1 cellular context compared by ENCODE assay signal in genomic region chr12:69657376-69658137, GRCh38.
A peak's percentile ranks its signal among the peaks of the same experiment; 100 is the strongest.
TF ChIP-seq lines count a peak whose summit lies in the region.

No MANE protein-coding gene starts in this region.

TF ChIP-seq in K562, 482 proteins besides CTCF, POLR2A, EP300 and RAD21 (continued from another document and continues in another):
- TF ChIP-seq E2F8 (IDR thresholded peaks at IDR 0.05; ENCODE audit: low read depth, partially characterized antibody) (no peak), BACH1 (tag; IDR thresholded peaks at IDR 0.05) (no peak; the same call in 1 of the 2 replicates), FOXA3 (CRISPR knock-in tag; conservative IDR thresholded peaks at IDR 0.05 in 1 of 2, IDR thresholded peaks at IDR 0.05 in 1 of 2) (no peak), PHTF2 (CRISPR knock-in tag; IDR thresholded peaks at IDR 0.05) (no peak), SMARCA4 (IDR thresholded peaks at IDR 0.05) (peak; percentile 81), TCF7L2 (IDR thresholded peaks at IDR 0.05; ENCODE audit: low read depth, low read length) (no peak), PURB (CRISPR knock-in tag; IDR thresholded peaks at IDR 0.05; ENCODE audit: low read depth) (no peak), ZNF133 (CRISPR knock-in tag; IDR thresholded peaks at IDR 0.05) (no peak), BDP1 (IDR thresholded peaks at IDR 0.05; ENCODE audit: insufficient read depth, insufficient read length) (no peak), ZNF696 (CRISPR knock-in tag; conservative IDR thresholded peaks at IDR 0.05) (no peak), CEBPB (tag; IDR thresholded peaks at IDR 0.05) (no peak), NKRF (IDR thresholded peaks at IDR 0.05; ENCODE audit: borderline replicate concordance) (no peak), ZNF354B (CRISPR knock-in tag; IDR thresholded peaks at IDR 0.05) (no peak), FOS (IDR thresholded peaks at IDR 0.05; ENCODE audit: extremely low read depth, insufficient read length) (no peak), ELF4 (CRISPR knock-in tag; IDR thresholded peaks at IDR 0.05) (0 out of 2 replicates have a peak, but pooled peaks have one; percentile 47), FIP1L1 (IDR thresholded peaks at IDR 0.05; ENCODE audit: low read depth, low read length, poor library complexity, severe bottlenecking) (no peak), THRAP3 (IDR thresholded peaks at IDR 0.05; ENCODE audit: borderline replicate concordance) (no peak), TOE1 (IDR thresholded peaks at IDR 0.05; ENCODE audit: borderline replicate concordance) (no peak), TOE1 (CRISPR knock-in tag; IDR thresholded peaks at IDR 0.05; ENCODE audit: borderline replicate concordance, low read depth) (no peak), ZNF165 (CRISPR knock-in tag; IDR thresholded peaks at IDR 0.05; ENCODE audit: borderline replicate concordance) (0 out of 2 replicates have a peak, but pooled peaks have one; percentile 32), MED1 (CRISPR knock-in tag; IDR thresholded peaks at IDR 0.05; ENCODE audit: borderline replicate concordance) (no peak), CBFA2T3 (IDR thresholded peaks at IDR 0.05) (peak; percentile 79), THRA (IDR thresholded peaks at IDR 0.05) (no peak), NR1H2 (CRISPR knock-in tag; IDR thresholded peaks at IDR 0.05) (no peak), YBX1 (IDR thresholded peaks at IDR 0.05) (no peak), CHD4 (IDR thresholded peaks at IDR 0.05; ENCODE audit: insufficient read depth, insufficient replicate concordance, low read depth, low read length, poor library complexity, severe bottlenecking) (no peak), CTCFL (IDR thresholded peaks at IDR 0.05; ENCODE audit: borderline replicate concordance, insufficient read depth, low read depth, low read length, poor library complexity, severe bottlenecking) (no peak), LARP7 (IDR thresholded peaks at IDR 0.05) (no peak), TEAD4 (IDR thresholded peaks at IDR 0.05; ENCODE audit: low read length) (0 out of 2 replicates have a peak, but pooled peaks have one; percentile 28), TEAD4 (CRISPR knock-in tag; IDR thresholded peaks at IDR 0.05; ENCODE audit: borderline replicate concordance) (no peak), TAL1 (IDR thresholded peaks at IDR 0.05) (peak; percentile 25; the same call in 1 of the 2 replicates), HCFC1 (IDR thresholded peaks at IDR 0.05; ENCODE audit: low read depth, low read length) (no peak), CC2D1A (IDR thresholded peaks at IDR 0.05) (no peak), ZNF639 (CRISPR knock-in tag; conservative IDR thresholded peaks at IDR 0.05 in 1 of 2, IDR thresholded peaks at IDR 0.05 in 1 of 2) (0 out of 4 replicates have a peak, but pooled peaks of 1 of the 2 experiments have one; percentile 26), TBL1XR1 (IDR thresholded peaks at IDR 0.05; ENCODE audit: low read length in 2 of 2) (no peak), EHMT2 (IDR thresholded peaks at IDR 0.05) (peak; percentile 40; the same call in 1 of the 2 replicates), ZBTB26 (CRISPR knock-in tag; IDR thresholded peaks at IDR 0.05) (no peak)
- TF ChIP-seq, protein P1, sequence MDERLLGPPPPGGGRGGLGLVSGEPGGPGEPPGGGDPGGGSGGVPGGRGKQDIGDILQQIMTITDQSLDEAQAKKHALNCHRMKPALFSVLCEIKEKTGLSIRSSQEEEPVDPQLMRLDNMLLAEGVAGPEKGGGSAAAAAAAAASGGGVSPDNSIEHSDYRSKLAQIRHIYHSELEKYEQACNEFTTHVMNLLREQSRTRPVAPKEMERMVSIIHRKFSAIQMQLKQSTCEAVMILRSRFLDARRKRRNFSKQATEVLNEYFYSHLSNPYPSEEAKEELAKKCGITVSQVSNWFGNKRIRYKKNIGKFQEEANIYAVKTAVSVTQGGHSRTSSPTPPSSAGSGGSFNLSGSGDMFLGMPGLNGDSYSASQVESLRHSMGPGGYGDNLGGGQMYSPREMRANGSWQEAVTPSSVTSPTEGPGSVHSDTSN (CRISPR knock-in tag; IDR thresholded peaks at IDR 0.05; ENCODE audit: low read depth) = no peak
- TF ChIP-seq, protein P1 (tag; conservative IDR thresholded peaks at IDR 0.05; ENCODE audit: low read depth) = peak; percentile 47; the same call in 1 of the 2 replicates
- TF ChIP-seq, protein P2, sequence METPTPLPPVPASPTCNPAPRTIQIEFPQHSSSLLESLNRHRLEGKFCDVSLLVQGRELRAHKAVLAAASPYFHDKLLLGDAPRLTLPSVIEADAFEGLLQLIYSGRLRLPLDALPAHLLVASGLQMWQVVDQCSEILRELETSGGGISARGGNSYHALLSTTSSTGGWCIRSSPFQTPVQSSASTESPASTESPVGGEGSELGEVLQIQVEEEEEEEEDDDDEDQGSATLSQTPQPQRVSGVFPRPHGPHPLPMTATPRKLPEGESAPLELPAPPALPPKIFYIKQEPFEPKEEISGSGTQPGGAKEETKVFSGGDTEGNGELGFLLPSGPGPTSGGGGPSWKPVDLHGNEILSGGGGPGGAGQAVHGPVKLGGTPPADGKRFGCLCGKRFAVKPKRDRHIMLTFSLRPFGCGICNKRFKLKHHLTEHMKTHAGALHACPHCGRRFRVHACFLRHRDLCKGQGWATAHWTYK (CRISPR knock-in tag; IDR thresholded peaks at IDR 0.05) = peak; percentile 93
- TF ChIP-seq, protein P3, sequence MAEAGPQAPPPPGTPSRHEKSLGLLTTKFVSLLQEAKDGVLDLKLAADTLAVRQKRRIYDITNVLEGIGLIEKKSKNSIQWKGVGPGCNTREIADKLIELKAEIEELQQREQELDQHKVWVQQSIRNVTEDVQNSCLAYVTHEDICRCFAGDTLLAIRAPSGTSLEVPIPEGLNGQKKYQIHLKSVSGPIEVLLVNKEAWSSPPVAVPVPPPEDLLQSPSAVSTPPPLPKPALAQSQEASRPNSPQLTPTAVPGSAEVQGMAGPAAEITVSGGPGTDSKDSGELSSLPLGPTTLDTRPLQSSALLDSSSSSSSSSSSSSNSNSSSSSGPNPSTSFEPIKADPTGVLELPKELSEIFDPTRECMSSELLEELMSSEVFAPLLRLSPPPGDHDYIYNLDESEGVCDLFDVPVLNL (CRISPR knock-in tag; IDR thresholded peaks at IDR 0.05; ENCODE audit: low read depth) = no peak
- TF ChIP-seq, protein P4, sequence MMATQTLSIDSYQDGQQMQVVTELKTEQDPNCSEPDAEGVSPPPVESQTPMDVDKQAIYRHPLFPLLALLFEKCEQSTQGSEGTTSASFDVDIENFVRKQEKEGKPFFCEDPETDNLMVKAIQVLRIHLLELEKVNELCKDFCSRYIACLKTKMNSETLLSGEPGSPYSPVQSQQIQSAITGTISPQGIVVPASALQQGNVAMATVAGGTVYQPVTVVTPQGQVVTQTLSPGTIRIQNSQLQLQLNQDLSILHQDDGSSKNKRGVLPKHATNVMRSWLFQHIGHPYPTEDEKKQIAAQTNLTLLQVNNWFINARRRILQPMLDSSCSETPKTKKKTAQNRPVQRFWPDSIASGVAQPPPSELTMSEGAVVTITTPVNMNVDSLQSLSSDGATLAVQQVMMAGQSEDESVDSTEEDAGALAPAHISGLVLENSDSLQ (IDR thresholded peaks at IDR 0.05) = no peak
- TF ChIP-seq, protein P5, sequence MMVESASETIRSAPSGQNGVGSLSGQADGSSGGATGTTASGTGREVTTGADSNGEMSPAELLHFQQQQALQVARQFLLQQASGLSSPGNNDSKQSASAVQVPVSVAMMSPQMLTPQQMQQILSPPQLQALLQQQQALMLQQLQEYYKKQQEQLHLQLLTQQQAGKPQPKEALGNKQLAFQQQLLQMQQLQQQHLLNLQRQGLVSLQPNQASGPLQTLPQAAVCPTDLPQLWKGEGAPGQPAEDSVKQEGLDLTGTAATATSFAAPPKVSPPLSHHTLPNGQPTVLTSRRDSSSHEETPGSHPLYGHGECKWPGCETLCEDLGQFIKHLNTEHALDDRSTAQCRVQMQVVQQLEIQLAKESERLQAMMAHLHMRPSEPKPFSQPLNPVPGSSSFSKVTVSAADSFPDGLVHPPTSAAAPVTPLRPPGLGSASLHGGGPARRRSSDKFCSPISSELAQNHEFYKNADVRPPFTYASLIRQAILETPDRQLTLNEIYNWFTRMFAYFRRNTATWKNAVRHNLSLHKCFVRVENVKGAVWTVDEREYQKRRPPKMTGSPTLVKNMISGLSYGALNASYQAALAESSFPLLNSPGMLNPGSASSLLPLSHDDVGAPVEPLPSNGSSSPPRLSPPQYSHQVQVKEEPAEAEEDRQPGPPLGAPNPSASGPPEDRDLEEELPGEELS (CRISPR knock-in tag; IDR thresholded peaks at IDR 0.05; ENCODE audit: borderline replicate concordance) = no peak
